In genomic region chr4:6769984-6770420, GRCh38 we compare ENCODE assay signal across 29 cellular contexts.
"Had no signal": no experiment of that assay in that cellular context is flagged by ENCODE, and none has a peak within 500 bp of the region (broad histone marks: within the 10 kb centered on the region; RNA-seq: fewer than 3 reads in every experiment).

No MANE protein-coding gene starts in this region.

- H3K27ac Mint-ChIP-seq: activated naive CD4-positive, alpha-beta T cell treated with anti-CD3 and anti-CD28 coated beads, Interleukin-2, amount 10 ng/mL, durations not matched to agents 7 days and 5 days; activated T-helper 1 cell treated with anti-CD3 and anti-CD28 coated beads, Interleukin-12 subunit alpha, Interleukin-12 subunit beta, Interleukin-2, Interleukin-4 antibody, amounts not matched to agents 30 ng/mL and 10 ng/mL and 1 ng/mL, durations not matched to agents 14 hours and 24 hours and 36 hours; naive B cell; stimulated activated naive B cell treated with anti-CD40 and anti-IgM and Interleukin-4, amounts not matched to agents 10 μg/mL and 1 μg/mL and 100 μg/mL, for 72 hours; T-helper 1 cell treated with Interleukin-12 subunit alpha and Interleukin-12 subunit beta and Interleukin-4 antibody, amounts not matched to agents 30 μg/mL and 1 μg/mL, for 36 hours had no signal

- H3K9me3 Mint-ChIP-seq: activated naive CD4-positive, alpha-beta T cell treated with anti-CD3 and anti-CD28 coated beads, Interleukin-2, amount 10 ng/mL, durations not matched to agents 7 days and 5 days; activated T-helper 1 cell treated with anti-CD3 and anti-CD28 coated beads, Interleukin-12 subunit alpha, Interleukin-12 subunit beta, Interleukin-2, Interleukin-4 antibody, amounts not matched to agents 30 ng/mL and 10 ng/mL and 1 ng/mL, durations not matched to agents 14 hours and 24 hours and 36 hours; central memory CD8-positive, alpha-beta T cell; naive B cell; stimulated activated naive B cell treated with anti-CD40 and anti-IgM and Interleukin-4, amounts not matched to agents 10 μg/mL and 1 μg/mL and 100 μg/mL, for 72 hours; T-helper 1 cell treated with Interleukin-12 subunit alpha and Interleukin-12 subunit beta and Interleukin-4 antibody, amounts not matched to agents 30 μg/mL and 1 μg/mL, for 36 hours had no signal

- H3K27me3 ChIP-seq: esophagus squamous epithelium, right lobe of liver, suprapubic skin, tibial nerve, uterus had no signal

- H3K4me3 ChIP-seq: esophagus squamous epithelium, left ventricle myocardium inferior, right lobe of liver, smooth muscle cell, suprapubic skin, tibial nerve, uterus had no signal

- FAIRE-seq: bronchial epithelial cell, endometrium, TTC549 had no signal

- ATAC-seq: right lobe of liver; stimulated activated naive B cell treated with anti-CD40 and anti-IgM and Interleukin-4, amounts not matched to agents 10 μg/mL and 1 μg/mL and 100 μg/mL, for 72 hours had no signal

- H3K4me2 ChIP-seq: smooth muscle cell had no signal

- H3K36me3 Mint-ChIP-seq: activated naive CD4-positive, alpha-beta T cell treated with anti-CD3 and anti-CD28 coated beads, Interleukin-2, amount 10 ng/mL, durations not matched to agents 7 days and 5 days; naive B cell; stimulated activated naive B cell treated with anti-CD40 and anti-IgM and Interleukin-4, amounts not matched to agents 10 μg/mL and 1 μg/mL and 100 μg/mL, for 72 hours had no signal

- H3K27me3 Mint-ChIP-seq: central memory CD8-positive, alpha-beta T cell had no signal

- H3K4me3 Mint-ChIP-seq: activated naive CD4-positive, alpha-beta T cell treated with anti-CD3 and anti-CD28 coated beads, Interleukin-2, amount 10 ng/mL, durations not matched to agents 7 days and 5 days; central memory CD8-positive, alpha-beta T cell; naive B cell; stimulated activated naive B cell treated with anti-CD40 and anti-IgM and Interleukin-4, amounts not matched to agents 10 μg/mL and 1 μg/mL and 100 μg/mL, for 72 hours; T-helper 1 cell treated with Interleukin-12 subunit alpha and Interleukin-12 subunit beta and Interleukin-4 antibody, amounts not matched to agents 30 μg/mL and 1 μg/mL, for 36 hours had no signal

- H3K9me3 ChIP-seq: esophagus squamous epithelium, left ventricle myocardium inferior, right lobe of liver, suprapubic skin, tibial nerve, uterus had no signal

- H3K27ac ChIP-seq: epithelial cell of prostate, right lobe of liver, suprapubic skin, uterus, VCaP had no signal

- H3K4me1 Mint-ChIP-seq: central memory CD8-positive, alpha-beta T cell; naive B cell; stimulated activated naive B cell treated with anti-CD40 and anti-IgM and Interleukin-4, amounts not matched to agents 10 μg/mL and 1 μg/mL and 100 μg/mL, for 72 hours had no signal

- DNase-seq: activated CD4-positive, alpha-beta T cell treated with anti-CD3 and anti-CD28 coated beads for 4 hours; activated CD4-positive, alpha-beta T cell treated with anti-CD3 and anti-CD28 coated beads, Interleukin-2, amount 50 U/mL, for 4 hours; activated CD8-positive, alpha-beta memory T cell treated with anti-CD3 and anti-CD28 coated beads, Interleukin-2, amount 50 U/mL, for 4 hours; activated naive CD4-positive, alpha-beta T cell treated with anti-CD3 and anti-CD28 coated beads, Interleukin-2, amount 10 ng/mL, durations not matched to agents 7 days and 5 days; activated T-cell treated with anti-CD3 and anti-CD28 coated beads, Interleukin-2, amount 50 U/mL, for 1 hour; amygdala; effector CD8-positive, alpha-beta T cell; esophagus squamous epithelium; foreskin melanocyte; left ventricle myocardium inferior; naive B cell; right lobe of liver; stimulated activated CD4-positive, alpha-beta T cell treated with anti-CD3 and anti-CD28 coated beads, Interleukin-1b, Interleukin-23, amount 100 ng/mL, for 48 hours; stimulated activated CD4-positive, alpha-beta T cell treated with anti-CD3 and anti-CD28 coated beads, Interleukin-4, amount 100 ng/mL, for 4 hours; stimulated activated naive B cell treated with anti-CD40 and anti-IgM and Interleukin-4, amounts not matched to agents 10 μg/mL and 1 μg/mL and 100 μg/mL, for 72 hours; SW 1271; T-helper 9 cell; uterus had no signal

- H3K36me3 ChIP-seq: esophagus squamous epithelium, left ventricle myocardium inferior, right lobe of liver, suprapubic skin, tibial nerve, uterus had no signal
